36 cellular contexts compared by ENCODE assay signal in genomic region chr16:71339481-71340171, GRCh38. TPM values are rescaled to one million over a fixed set of nuclear protein-coding genes. Genes with fewer than 3 reads are reported as not detected.
DNase-seq lines count a peak whose midpoint lies in the region; ATAC-seq and TF ChIP-seq lines count a peak whose summit lies in the region.
"Had no signal": no experiment of that assay in that cellular context is flagged by ENCODE, and none has a peak within 500 bp of the region (broad histone marks: within the 10 kb centered on the region; RNA-seq: fewer than 3 reads in every experiment).

No MANE protein-coding gene starts in this region.

- peaks cover 13% of the 10 kb centered on the region for H3K36me3 Mint-ChIP-seq in Calu3 (ENCODE audit: insufficient read depth, unreplicated experiment)

- H3K4me1 ChIP-seq in HCT116 (ENCODE audit: control insufficient read depth in 1 of 2, insufficient read depth in 2 of 2, low read length in 2 of 2): peaks cover 6 to 38% of the 10 kb centered on the region in 2 experiments
- H3K4me1 ChIP-seq in foreskin keratinocyte: peaks cover 18% of the 10 kb centered on the region
- H3K4me1 ChIP-seq: BE2C, lower lobe of right lung, pancreas, upper lobe of left lung had no signal

- no peaks in the 10 kb centered on the region for H4K20me1 ChIP-seq in HCT116 (ENCODE audit: insufficient read depth)

- H3K27me3 Mint-ChIP-seq in Calu3 (ENCODE audit: unreplicated experiment): no peaks in the 10 kb centered on the region

- peak overlapping the region; percentile 31 for H2AFZ ChIP-seq in HCT116 (ENCODE audit: low read depth, low read length, poor library complexity, severe bottlenecking)
- H2AFZ ChIP-seq: GM23248 had no signal

- RAD21 ChIA-PET in HCT116 (lab: Charles Lee; ENCODE audit: low non-redundant PET in 1 of 2, low total read pairs in 2 of 2, uncharacterized antibody in 2 of 2, unreplicated experiment in 2 of 2): no interaction called here

- intact Hi-C loops in Calu3 (cut with micrococcal nuclease; ENCODE audit: unreplicated experiment): no loop called here
- intact Hi-C loops in HCT116 (cut with micrococcal nuclease): no loop called here
- intact Hi-C loops in cardiac septum (cut with DNase I): no loop called here

- DNase-seq in Calu3 (no peak), HCT116 (ENCODE audit: low read depth, low spot score) (no peak), NCI-H2196 treated with DMSO at 0.1 percent for 48 hours (lab: John Stamatoyannopoulos, UW; ENCODE audit: unreplicated experiment) (peak; percentile 14), foreskin keratinocyte (peak; percentile 92), cardiac septum (ENCODE audit: low spot score) (no peak), AG08395 (ENCODE audit: low spot score) (no peak)
- DNase-seq in stimulated activated CD8-positive, alpha-beta memory T cell treated with anti-CD3 and anti-CD28 coated beads, Interleukin-4, amount 100 ng/mL, for 48 hours: no peak
- DNase-seq: activated CD4-positive, alpha-beta T cell treated with anti-CD3 and anti-CD28 coated beads for 4 hours; activated gamma-delta T cell; activated naive CD8-positive, alpha-beta T cell treated with anti-CD3 and anti-CD28 coated beads, Interleukin-2, amount 50 U/mL, for 24 hours; activated T-cell treated with anti-CD3 and anti-CD28 coated beads, Interleukin-2, amount 50 U/mL, for 1 hour; BE2C; cerebellar nuclear complex; glutamatergic neuron; GM23248; HFFc6; Karpas-422; kidney; lower lobe of right lung; mucosa of descending colon; MV-4-11; NCI-H1436 treated with DMSO at 0.1 percent for 48 hours; NCI-H345; NCI-H774; pancreas; small intestine; stimulated activated CD4-positive, alpha-beta T cell treated with anti-CD3 and anti-CD28 coated beads, Interleukin-1b, Interleukin-23, amount 100 ng/mL, for 48 hours; upper lobe of left lung had no signal

- H3K9me2 ChIP-seq in HCT116 (ENCODE audit: insufficient read depth): no peaks in the 10 kb centered on the region

- CTCF ChIA-PET in Calu3 (lab: Charles Lee) (interaction anchor here (0.6 to 1.6 kb wide), 3 partner anchors 21 to 64 kb away, joined by 3 read pairs; partner anchors contain the start of gene CMTR2), HCT116 (lab: Charles Lee) (interaction anchor here (1.1 to 2.4 kb wide), 2 partner anchors 28 kb away, joined by 3 to 17 read pairs; no protein-coding TSS in a partner anchor)

- H3K4me1 Mint-ChIP-seq in Calu3 (ENCODE audit: low read depth, unreplicated experiment): peaks cover 50% of the 10 kb centered on the region
- H3K4me1 Mint-ChIP-seq: activated naive CD8-positive, alpha-beta T cell treated with anti-CD3 and anti-CD28 coated beads, Interleukin-2, amount 50 U/mL, for 24 hours; nephron had no signal

- no peaks in the 10 kb centered on the region for H3K9me3 ChIP-seq in HCT116 (ENCODE audit: control insufficient read depth in 1 of 2, insufficient read depth in 1 of 2, low read depth in 1 of 2, low read length in 2 of 2)
- H3K9me3 ChIP-seq: BE2C, lower lobe of right lung, mucosa of descending colon, pancreas, upper lobe of left lung had no signal

- H3K79me2 ChIP-seq in HCT116 (ENCODE audit: insufficient read depth, low read length): no peaks in the 10 kb centered on the region

- H3K27ac Mint-ChIP-seq in Calu3 (ENCODE audit: unreplicated experiment): peak overlapping the region; percentile 99
- H3K27ac Mint-ChIP-seq: activated naive CD8-positive, alpha-beta T cell treated with anti-CD3 and anti-CD28 coated beads, Interleukin-2, amount 50 U/mL, for 24 hours; HFFc6; nephron had no signal

- no peak overlapping the region for H3K9ac ChIP-seq in HCT116 (ENCODE audit: low read length)
- H3K9ac ChIP-seq: GM23248 had no signal

- POLR2A ChIA-PET in HCT116 (lab: Charles Lee): no interaction called here

- TF ChIP-seq CTCF in Calu3 (IDR thresholded peaks at IDR 0.05; ENCODE audit: unreplicated experiment): no peak
- TF ChIP-seq CTCF in HCT116 (IDR thresholded peaks at IDR 0.05 in 2 of 3, conservative IDR thresholded peaks at IDR 0.05 in 1 of 3; ENCODE audit: borderline replicate concordance in 1 of 3, insufficient read depth in 1 of 3, low read depth in 2 of 3, low read length in 2 of 3): no peak
- no peak for TF ChIP-seq CTCF in foreskin keratinocyte (conservative IDR thresholded peaks at IDR 0.05)

- H3K4me3 Mint-ChIP-seq in Calu3 (ENCODE audit: low read depth, unreplicated experiment): no peak overlapping the region
- H3K4me3 Mint-ChIP-seq: activated naive CD8-positive, alpha-beta T cell treated with anti-CD3 and anti-CD28 coated beads, Interleukin-2, amount 50 U/mL, for 24 hours; HFFc6; nephron had no signal

- ATAC-seq in HCT116 (no peak), foreskin keratinocyte (peak; percentile 87), GM18858 (IDR thresholded peaks at IDR 0.05; ENCODE audit: unreplicated experiment) (no peak)
- ATAC-seq: activated naive CD8-positive, alpha-beta T cell treated with anti-CD3 and anti-CD28 coated beads, Interleukin-2, amount 50 U/mL, for 24 hours; GM12878; HepG2; lower lobe of right lung; mucosa of descending colon; pancreas had no signal

- BruUV-seq in Calu3 (replicated peaks; lab: Mats Ljungman, UMichigan) (no TSS peak), HCT116 (replicated peaks; lab: Mats Ljungman, UMichigan) (no TSS peak)

- H3K27ac ChIP-seq in HCT116 (ENCODE audit: low read depth, low read length) (no peak overlapping the region), foreskin keratinocyte (no peak overlapping the region)
- H3K27ac ChIP-seq: GM23248, HL-60, lower lobe of right lung, pancreas, upper lobe of left lung had no signal

- H3K36me3 ChIP-seq in HCT116 (ENCODE audit: control insufficient read depth in 1 of 2, insufficient read depth in 2 of 2, low read length in 2 of 2): no peaks in the 10 kb centered on the region
- H3K36me3 ChIP-seq: BE2C, lower lobe of right lung, pancreas, upper lobe of left lung had no signal

- peaks cover 2% of the 10 kb centered on the region for H3K9me3 Mint-ChIP-seq in Calu3 (ENCODE audit: low read depth, unreplicated experiment)
- H3K9me3 Mint-ChIP-seq: HFFc6 had no signal

- TF ChIP-seq POLR2A in HCT116 (IDR thresholded peaks at IDR 0.05; ENCODE audit: borderline replicate concordance, extremely low read depth, insufficient read depth, insufficient read length): no peak

- no peak overlapping the region for H3K4me3 ChIP-seq in HCT116 (replicated peaks in 1 of 2; ENCODE audit: low read depth in 1 of 2, low read length in 2 of 2)
- H3K4me3 ChIP-seq: GM12878, GM23248, lower lobe of right lung, mucosa of descending colon, pancreas, upper lobe of left lung had no signal

- peak overlapping the region; percentile 85; the same call in 1 of the 2 replicates for H3K4me2 ChIP-seq in HCT116 (ENCODE audit: low read length)

- H3K27me3 ChIP-seq in HCT116 (ENCODE audit: insufficient read depth, low read length) (no peaks in the 10 kb centered on the region), foreskin keratinocyte (no peaks in the 10 kb centered on the region)
- H3K27me3 ChIP-seq: BE2C, pancreas, upper lobe of left lung had no signal

- no peak for TF ChIP-seq RAD21 in HCT116 (IDR thresholded peaks at IDR 0.05; ENCODE audit: low read depth)

TF ChIP-seq in HCT116, 20 proteins besides CTCF, POLR2A, EP300 and RAD21:
- TF ChIP-seq ELF1 (IDR thresholded peaks at IDR 0.05; ENCODE audit: borderline replicate concordance, low read depth) (no peak), ZNF274 (IDR thresholded peaks at IDR 0.05; ENCODE audit: low read depth, low read length) (no peak), FOSL1 (IDR thresholded peaks at IDR 0.05; ENCODE audit: low read depth) (no peak), REST (IDR thresholded peaks at IDR 0.05; ENCODE audit: low read depth) (peak; percentile 13; the same call in 1 of the 2 replicates)

RNA-seq across cellular contexts. Expression of gene CALB2, which starts 18.9 kb away (rescaled TPM):
- total RNA-seq in Calu3 (2022) (16.6 and 35.1 TPM in 2 replicates), HCT116 (2021; ENCODE audit: unreplicated experiment) (5.5 TPM), foreskin keratinocyte (0.07 TPM in 1 of 2 replicates, not detected in the other), cardiac septum (0.70 TPM)
- polyA plus RNA-seq in HCT116 (2012): 21.0 and 21.8 TPM in 2 replicates
- 0.09 TPM in 1 of 2 replicates, not detected in the other for polyA plus RNA-seq in foreskin keratinocyte
- total RNA-seq: activated CD8-positive, alpha-beta memory T cell treated with anti-CD3 and anti-CD28 coated beads for 36 hours; dermis microvascular lymphatic vessel endothelial cell; GM12878; T-helper 2 cell treated with Interferon-gamma antibody and Interleukin-4, amounts not matched to agents 100 ng/mL and 5 ng/mL, for 36 hours had no signal
- polyA plus RNA-seq: GM12878 had no signal

RNA-seq across cellular contexts. Expression of gene CMTR2, which starts 50.4 kb away (rescaled TPM):
- 44.4 and 45.0 TPM in 2 replicates for total RNA-seq in Calu3 (2022)
- 26.8 TPM for total RNA-seq in HCT116 (2021; ENCODE audit: unreplicated experiment)
- polyA plus RNA-seq in HCT116 (2012): 5.2 and 7.9 TPM in 2 replicates
- 18.5 and 21.0 TPM in 2 replicates for total RNA-seq in foreskin keratinocyte
- polyA plus RNA-seq in foreskin keratinocyte: 5.0 and 5.4 TPM in 2 replicates
- total RNA-seq in cardiac septum: 8.9 TPM

Comparison
In these comparisons a context has a peak if more than half of its experiments do, and no peak if none do; other contexts are left out.
1. DNase-seq: peak in NCI-H2196 treated with DMSO at 0.1 percent for 48 hours (single experiment) and foreskin keratinocyte (2 of 2); none in Calu3 (single experiment), HCT116 (single experiment), cardiac septum (single experiment), stimulated activated CD8-positive, alpha-beta memory T cell treated with anti-CD3 and anti-CD28 coated beads, Interleukin-4, amount 100 ng/mL, for 48 hours (single experiment) and AG08395 (single experiment).